12 cellular contexts compared by ENCODE assay signal in genomic region chr11:130114281-130114680, GRCh38. TPM values are rescaled to one million over a fixed set of nuclear protein-coding genes. Genes with fewer than 3 reads are reported as not detected.
"Had no signal": no experiment of that assay in that cellular context is flagged by ENCODE, and none has a peak within 500 bp of the region (broad histone marks: within the 10 kb centered on the region; RNA-seq: fewer than 3 reads in every experiment).

No MANE protein-coding gene starts in this region.

- H3K36me3 ChIP-seq: ovary, uterus had no signal

- H3K4me3 Mint-ChIP-seq: activated CD4-positive, alpha-beta memory T cell treated with anti-CD3 and anti-CD28 coated beads for 36 hours; activated CD8-positive, alpha-beta memory T cell treated with anti-CD3 and anti-CD28 coated beads, Interleukin-2, amount 10 ng/mL, durations not matched to agents 7 days and 5 days; activated T-cell treated with anti-CD3 and anti-CD28 coated beads, Interleukin-2, amount 50 U/mL, for 24 hours; stimulated activated effector memory CD8-positive, alpha-beta T cell treated with anti-CD3 and anti-CD28 coated beads, Interleukin-12 subunit alpha, Interleukin-12 subunit beta, amount 100 ng/mL, for 72 hours; T-helper 2 cell treated with Interferon-gamma antibody and Interleukin-4, amounts not matched to agents 5 μg/mL and 100 μg/mL, for 36 hours had no signal

- H3K27ac Mint-ChIP-seq: activated CD4-positive, alpha-beta memory T cell treated with anti-CD3 and anti-CD28 coated beads for 36 hours; activated CD8-positive, alpha-beta memory T cell treated with anti-CD3 and anti-CD28 coated beads, Interleukin-2, amount 10 ng/mL, durations not matched to agents 7 days and 5 days; activated T-cell treated with anti-CD3 and anti-CD28 coated beads, Interleukin-2, amount 50 U/mL, for 24 hours; stimulated activated effector memory CD8-positive, alpha-beta T cell treated with anti-CD3 and anti-CD28 coated beads, Interleukin-12 subunit alpha, Interleukin-12 subunit beta, amount 100 ng/mL, for 72 hours; T-helper 2 cell treated with Interferon-gamma antibody and Interleukin-4, amounts not matched to agents 5 μg/mL and 100 μg/mL, for 36 hours had no signal

- H3K9me3 Mint-ChIP-seq: activated CD4-positive, alpha-beta memory T cell treated with anti-CD3 and anti-CD28 coated beads for 36 hours; activated T-cell treated with anti-CD3 and anti-CD28 coated beads, Interleukin-2, amount 50 U/mL, for 24 hours; stimulated activated effector memory CD8-positive, alpha-beta T cell treated with anti-CD3 and anti-CD28 coated beads, Interleukin-12 subunit alpha, Interleukin-12 subunit beta, amount 100 ng/mL, for 72 hours; T-helper 2 cell treated with Interferon-gamma antibody and Interleukin-4, amounts not matched to agents 5 μg/mL and 100 μg/mL, for 36 hours had no signal

- H3K27me3 ChIP-seq: cardiac muscle cell, ovary, uterus had no signal

- DNase-seq: activated CD4-positive, alpha-beta memory T cell treated with anti-CD3 and anti-CD28 coated beads for 36 hours; activated CD4-positive, alpha-beta T cell treated with anti-CD3 and anti-CD28 coated beads for 1 hour; activated CD8-positive, alpha-beta memory T cell treated with anti-CD3 and anti-CD28 coated beads, Interleukin-2, amount 10 ng/mL, durations not matched to agents 7 days and 5 days; activated naive CD4-positive, alpha-beta T cell treated with anti-CD3 and anti-CD28 coated beads, Interleukin-2, amount 50 U/mL, for 16 hours; activated T-cell treated with anti-CD3 and anti-CD28 coated beads, Interleukin-2, amount 50 U/mL, for 24 hours; left cardiac atrium; ovary; uterus had no signal

- H3K4me1 ChIP-seq: uterus had no signal

- H3K4me3 ChIP-seq: cardiac muscle cell, lung, ovary, uterus had no signal

- H3K27ac ChIP-seq: cardiac muscle cell, ovary, uterus had no signal

- H3K27me3 Mint-ChIP-seq: activated T-cell treated with anti-CD3 and anti-CD28 coated beads, Interleukin-2, amount 50 U/mL, for 24 hours had no signal

- H3K9me3 ChIP-seq: ovary, uterus had no signal

RNA-seq across cellular contexts. Expression of gene ST14, which starts 45.3 kb away (rescaled TPM):
- total RNA-seq: activated CD4-positive, alpha-beta memory T cell treated with anti-CD3 and anti-CD28 coated beads for 36 hours; activated CD8-positive, alpha-beta memory T cell treated with anti-CD3 and anti-CD28 coated beads, Interleukin-2, amount 10 ng/mL, durations not matched to agents 7 days and 5 days had no signal
